ENCODE assay signal across 8 cellular contexts in genomic region chr4:1953335-1953734, GRCh38.
"Had no signal": no experiment of that assay in that cellular context is flagged by ENCODE, and none has a peak within 500 bp of the region (broad histone marks: within the 10 kb centered on the region; RNA-seq: fewer than 3 reads in every experiment).

No MANE protein-coding gene starts in this region.

- H3K27ac ChIP-seq: GM23248, HL-60 had no signal

- DNase-seq: GM23248, GOT3, H7, HFFc6 had no signal

- H3K9me3 Mint-ChIP-seq: HFFc6 had no signal

- ATAC-seq: HCT116 had no signal

- H3K4me3 Mint-ChIP-seq: HFFc6 had no signal

- H3K27ac Mint-ChIP-seq: HFFc6 had no signal

- H3K4me1 ChIP-seq: HAP-1 had no signal

- H3K9me3 ChIP-seq: HAP-1 had no signal

- H3K9ac ChIP-seq: GM23248 had no signal

- H3K4me3 ChIP-seq: GM23248, HAP-1 had no signal

- FAIRE-seq: HepG2 had no signal
